Comparison of ENCODE assay signal across 15 cellular contexts in the genomic region with DNA sequence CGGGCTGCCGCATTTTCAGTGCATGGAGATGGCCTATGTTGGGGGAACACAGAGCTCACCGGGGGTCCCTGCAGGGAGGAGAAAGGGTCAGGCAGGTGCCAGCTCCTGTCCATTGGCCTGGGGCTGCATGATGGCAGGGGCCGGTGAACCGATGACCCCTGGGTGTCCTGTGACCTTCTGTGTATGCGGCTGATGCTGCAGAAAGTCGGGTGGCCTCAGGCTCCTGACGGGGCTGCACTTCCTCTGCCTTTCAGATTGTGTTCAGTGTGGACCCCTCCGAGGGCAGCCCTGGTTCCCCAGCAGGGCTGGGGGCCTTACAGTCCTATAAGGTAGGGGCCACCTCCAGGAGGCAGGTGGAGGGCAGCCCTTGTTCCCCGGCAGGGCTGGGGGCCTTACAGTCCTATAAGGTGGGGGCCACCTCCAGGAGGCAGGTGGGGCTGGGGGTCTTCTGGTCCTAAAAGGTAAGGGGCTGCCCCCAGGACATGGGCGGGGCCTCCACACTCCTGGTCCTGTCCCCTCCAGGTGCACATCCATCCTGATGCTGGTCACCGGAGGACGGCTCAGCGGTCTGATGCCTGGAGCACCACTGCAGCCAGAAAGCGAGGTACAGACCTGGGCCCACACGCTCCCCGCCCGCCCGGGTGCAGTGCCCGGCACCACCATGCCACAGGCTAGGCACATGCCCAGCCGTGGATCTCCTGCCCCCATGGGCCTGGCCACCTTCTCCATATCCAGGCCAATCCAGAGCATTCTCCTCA. TPM values are rescaled to one million over a fixed set of nuclear protein-coding genes. Genes with fewer than 3 reads are reported as not detected.
DNase-seq lines count a peak whose midpoint lies in the region; TF ChIP-seq lines count a peak whose summit lies in the region.
"Had no signal": no experiment of that assay in that cellular context is flagged by ENCODE, and none has a peak within 500 bp of the region (broad histone marks: within the 10 kb centered on the region; RNA-seq: fewer than 3 reads in every experiment).

No MANE protein-coding gene starts in this region.

- peak overlapping the region; percentile 82 to 96 (median 94) for H3K27ac Mint-ChIP-seq in CD14-positive monocyte
- no peak overlapping the region for H3K27ac Mint-ChIP-seq in endodermal cell
- H3K27ac Mint-ChIP-seq: stimulated activated effector memory CD8-positive, alpha-beta T cell treated with anti-CD3 and anti-CD28 coated beads, Interleukin-12 subunit alpha, Interleukin-12 subunit beta, amount 100 ng/mL, for 72 hours had no signal

- H3K36me3 Mint-ChIP-seq in CD14-positive monocyte (peaks cover 7 to 11% of the 10 kb centered on the region in 2 donors), endodermal cell (ENCODE audit: low read depth) (no peaks in the 10 kb centered on the region)
- H3K36me3 Mint-ChIP-seq: stimulated activated effector memory CD8-positive, alpha-beta T cell treated with anti-CD3 and anti-CD28 coated beads, Interleukin-12 subunit alpha, Interleukin-12 subunit beta, amount 100 ng/mL, for 72 hours had no signal

- peak overlapping the region; percentile 76 for H3K27ac ChIP-seq in layer of hippocampus (ENCODE audit: low read depth, low read length)
- peak overlapping the region; percentile 93 for H3K27ac ChIP-seq in skeletal muscle tissue (ENCODE audit: low read depth, low read length)
- H3K27ac ChIP-seq in endodermal cell (ENCODE audit: low read depth, low read length), result no peak overlapping the region

- H3K9me3 Mint-ChIP-seq in CD14-positive monocyte (peaks cover 0 to 2% (median 0%) of the 10 kb centered on the region in 7 donors), endodermal cell (no peaks in the 10 kb centered on the region)
- H3K9me3 Mint-ChIP-seq: stimulated activated effector memory CD8-positive, alpha-beta T cell treated with anti-CD3 and anti-CD28 coated beads, Interleukin-12 subunit alpha, Interleukin-12 subunit beta, amount 100 ng/mL, for 72 hours had no signal

- no peak for TF ChIP-seq CTCF in CD14-positive monocyte (IDR thresholded peaks at IDR 0.05)
- no peak for TF ChIP-seq CTCF in endodermal cell (conservative IDR thresholded peaks at IDR 0.05)

- peaks cover 40% of the 10 kb centered on the region for H3K4me1 ChIP-seq in adipocyte (ENCODE audit: control insufficient read depth, insufficient read depth, low read length)
- H3K4me1 ChIP-seq in skeletal muscle tissue (ENCODE audit: control insufficient read depth in 3 of 3, insufficient read depth in 3 of 3, low read length in 3 of 3), result peaks cover 41 to 55% (median 46%) of the 10 kb centered on the region in 3 donors
- H3K4me1 ChIP-seq in endodermal cell (ENCODE audit: control insufficient read depth, insufficient read depth, low read length), result no peaks in the 10 kb centered on the region

- H3K36me3 ChIP-seq in adipocyte (ENCODE audit: control insufficient read depth, insufficient read depth, low read length, severe bottlenecking) (peaks cover 4% of the 10 kb centered on the region), skeletal muscle tissue (ENCODE audit: control insufficient read depth in 3 of 3, insufficient read depth in 3 of 3, low read length in 3 of 3) (peaks cover 0 to 4% (median 2%) of the 10 kb centered on the region in 3 donors), endodermal cell (ENCODE audit: control insufficient read depth, insufficient read depth, low read length) (no peaks in the 10 kb centered on the region)

- H3K27me3 ChIP-seq in adipocyte (replicated peaks; ENCODE audit: control insufficient read depth, insufficient read depth, low read length) (no peaks in the 10 kb centered on the region), layer of hippocampus (ENCODE audit: control insufficient read depth, insufficient read depth, low read length) (no peaks in the 10 kb centered on the region), skeletal muscle tissue (ENCODE audit: control insufficient read depth in 3 of 3, insufficient read depth in 3 of 3, low read length in 3 of 3) (no peaks in the 10 kb centered on the region), endodermal cell (ENCODE audit: control insufficient read depth, insufficient read depth, low read length, poor library complexity, severe bottlenecking) (no peaks in the 10 kb centered on the region)

- H3K9me3 ChIP-seq in adipocyte (ENCODE audit: control insufficient read depth, low read length) (no peaks in the 10 kb centered on the region), skeletal muscle tissue (ENCODE audit: control insufficient read depth in 3 of 3, low read length in 3 of 3) (no peaks in the 10 kb centered on the region), endodermal cell (ENCODE audit: control insufficient read depth, low read length) (no peaks in the 10 kb centered on the region)

- 88 to 92% methylated on average over 10 to 21 of the region's 21 CpGs for WGBS in endodermal cell (ENCODE audit: insufficient coverage in 1 of 2, insufficient read length in 1 of 2), 2 experiments

- DNase-seq in CD14-positive monocyte (ENCODE audit: low spot score), result no peak
- DNase-seq in adipocyte (ENCODE audit: low read depth), result no peak
- DNase-seq in NCI-H1694 (lab: John Stamatoyannopoulos, UW), result no peak
- DNase-seq in endodermal cell, result no peak
- no peak for DNase-seq in DMS79 (lab: John Stamatoyannopoulos, UW)
- DNase-seq in retina, result no peak
- DNase-seq: activated CD4-positive, alpha-beta T cell treated with anti-CD3 and anti-CD28 coated beads for 48 hours; effector CD4-positive, alpha-beta T cell; foreskin melanocyte; NCI-H526 treated with DMSO at 0.1 percent for 48 hours; stimulated activated CD4-positive, alpha-beta T cell treated with anti-CD3 and anti-CD28 coated beads, Interleukin-4, amount 100 ng/mL, for 4 hours; T-helper 9 cell had no signal

- H3K27me3 Mint-ChIP-seq in CD14-positive monocyte (ENCODE audit: low read depth in 3 of 3) (peaks cover 0 to 3% (median 0%) of the 10 kb centered on the region in 3 donors), endodermal cell (ENCODE audit: insufficient read depth) (no peaks in the 10 kb centered on the region)

- peak overlapping the region; percentile 67 for H3K9ac ChIP-seq in adipocyte (ENCODE audit: low read length)
- peak overlapping the region in 2 of 3 donors; percentile 32 to 57 for H3K9ac ChIP-seq in skeletal muscle tissue (ENCODE audit: low read depth in 1 of 3, low read length in 3 of 3)
- no peak overlapping the region for H3K9ac ChIP-seq in endodermal cell (ENCODE audit: extremely low read depth, low read length, poor library complexity, severe bottlenecking)

- intact Hi-C loops in CD14-positive monocyte (cut with micrococcal nuclease), result loop anchor here in 1 of 2 donors (2.0 kb wide), 1 partner anchor 21 kb away; a partner anchor contains a TSS

- H3K4me1 Mint-ChIP-seq in CD14-positive monocyte (peaks cover 35% of the 10 kb centered on the region), endodermal cell (no peaks in the 10 kb centered on the region)

- H3K4me3 Mint-ChIP-seq in CD14-positive monocyte (no peak overlapping the region), endodermal cell (no peak overlapping the region)
- H3K4me3 Mint-ChIP-seq: stimulated activated effector memory CD8-positive, alpha-beta T cell treated with anti-CD3 and anti-CD28 coated beads, Interleukin-12 subunit alpha, Interleukin-12 subunit beta, amount 100 ng/mL, for 72 hours had no signal

- H3K4me3 ChIP-seq in adipocyte (ENCODE audit: low read length) (no peak overlapping the region), skeletal muscle tissue (ENCODE audit: low read length in 3 of 3) (no peak overlapping the region), endodermal cell (ENCODE audit: low read length) (no peak overlapping the region)

RNA-seq across cellular contexts. Expression of a gene that starts 11.0 kb away (rescaled TPM):
- polyA plus RNA-seq in CD14-positive monocyte, result not detected
- not detected for total RNA-seq in skeletal muscle tissue
- total RNA-seq in endodermal cell, result not detected
- polyA plus RNA-seq in endodermal cell (2013, experiment 1 of 2), result 2.0 TPM
- 1.1 TPM for polyA plus RNA-seq in endodermal cell (2013, experiment 2 of 2)

RNA-seq across cellular contexts. Expression of a gene that starts 22.3 kb away (rescaled TPM):
- 10 to 100 TPM; 18.2 to 20.7 TPM for polyA plus RNA-seq in CD14-positive monocyte
- 13.0 TPM for total RNA-seq in skeletal muscle tissue
- 10 to 100 TPM; 41.6 to 46.2 TPM for total RNA-seq in endodermal cell
- 17.2 TPM for polyA plus RNA-seq in endodermal cell (2013, experiment 1 of 2)
- 13.7 TPM for polyA plus RNA-seq in endodermal cell (2013, experiment 2 of 2)

RNA-seq across cellular contexts. Expression of a gene that starts 22.4 kb away (rescaled TPM):
- 10 to 100 TPM; 24.2 to 28.3 TPM for polyA plus RNA-seq in CD14-positive monocyte
- total RNA-seq in skeletal muscle tissue (6.8 TPM), endodermal cell (10 to 100 TPM; 28.8 to 29.5 TPM)
- 20.8 TPM for polyA plus RNA-seq in endodermal cell (2013, experiment 1 of 2)
- polyA plus RNA-seq in endodermal cell (2013, experiment 2 of 2), result 22.4 TPM

RNA-seq across cellular contexts. Expression of a gene that starts 27.3 kb away (rescaled TPM):
- polyA plus RNA-seq in CD14-positive monocyte, result 1 to 10 TPM; 1.0 to 4.8 TPM
- 4.7 TPM for total RNA-seq in skeletal muscle tissue
- 10 to 100 TPM; 33.9 to 36.7 TPM for total RNA-seq in endodermal cell
- 17.6 TPM for polyA plus RNA-seq in endodermal cell (2013, experiment 1 of 2)
- polyA plus RNA-seq in endodermal cell (2013, experiment 2 of 2), result 14.2 TPM

RNA-seq across cellular contexts. Expression of a gene that starts 32.2 kb away (rescaled TPM):
- under 1 TPM; 0.10 to 0.15 TPM for polyA plus RNA-seq in CD14-positive monocyte
- total RNA-seq in skeletal muscle tissue (10.4 TPM), endodermal cell (10 to 100 TPM in 1 of 2 donors, 1 to 10 TPM in 1; 6.7 to 18.3 TPM)
- polyA plus RNA-seq in endodermal cell (2013, experiment 1 of 2), result 52.0 TPM
- 47.9 TPM for polyA plus RNA-seq in endodermal cell (2013, experiment 2 of 2)
